23 cellular contexts compared by ENCODE assay signal in the genomic region with DNA sequence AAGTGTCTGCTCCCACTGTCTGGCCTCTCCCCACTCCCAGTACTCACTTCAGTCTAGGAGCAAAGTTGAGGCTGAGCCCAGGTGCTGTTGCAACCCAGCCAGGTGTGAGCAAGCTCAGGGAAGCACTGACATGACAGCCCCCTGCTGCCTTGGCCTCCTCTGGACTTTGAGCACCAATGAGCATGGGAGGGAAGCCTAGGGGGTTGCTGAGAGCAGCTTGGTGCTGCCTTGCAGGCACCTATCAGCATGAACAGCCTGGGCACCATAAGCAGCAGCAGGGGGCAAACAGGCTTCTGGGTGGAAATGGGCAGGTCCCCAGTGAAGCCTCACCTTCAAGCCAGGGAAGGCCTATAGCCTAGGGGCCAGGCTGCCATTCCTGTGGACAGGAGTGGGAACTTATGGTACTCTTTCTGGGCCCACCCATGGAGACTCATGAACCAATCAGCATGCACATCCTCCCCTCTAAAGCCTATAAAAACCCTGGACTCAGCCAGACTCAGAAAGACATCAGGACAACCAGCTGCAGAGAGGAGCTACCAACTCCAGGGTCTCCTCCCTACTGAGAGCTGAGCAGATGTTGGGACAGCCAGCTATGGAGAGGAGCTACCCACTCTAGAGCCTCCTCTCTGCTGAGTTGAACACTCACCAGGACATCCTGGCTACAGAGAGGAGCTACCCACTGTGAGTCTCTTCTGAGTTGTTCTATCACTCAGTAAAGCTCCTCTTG. TPM values are rescaled to one million over a fixed set of nuclear protein-coding genes. Genes with fewer than 3 reads are reported as not detected.
DNase-seq lines count a peak whose midpoint lies in the region; ATAC-seq, FAIRE-seq and TF ChIP-seq lines count a peak whose summit lies in the region.
"Had no signal": no experiment of that assay in that cellular context is flagged by ENCODE, and none has a peak within 500 bp of the region (broad histone marks: within the 10 kb centered on the region; RNA-seq: fewer than 3 reads in every experiment).

No MANE protein-coding gene starts in this region.

- H3K9me3 ChIP-seq in HEK293 (ENCODE audit: control insufficient read depth, insufficient read depth, low read depth, low read length) (no peaks in the 10 kb centered on the region), H1 (ENCODE audit: insufficient read depth in 2 of 2, low read depth in 1 of 2, low read length in 1 of 2) (no peaks in the 10 kb centered on the region), upper lobe of right lung (no peaks in the 10 kb centered on the region), colonic mucosa (no peaks in the 10 kb centered on the region)
- H3K9me3 ChIP-seq: Caco-2, HAP-1 had no signal

- H3K27me3 ChIP-seq in H1 (replicated peaks in 1 of 4; ENCODE audit: control insufficient read depth in 3 of 4, extremely low read depth in 1 of 4, insufficient read depth in 3 of 4, low read length in 3 of 4) (no peaks in the 10 kb centered on the region), upper lobe of right lung (no peaks in the 10 kb centered on the region), colonic mucosa (no peaks in the 10 kb centered on the region)
- H3K27me3 ChIP-seq: BLaER1 had no signal

- H3K27me3 Mint-ChIP-seq in natural killer cell (ENCODE audit: low read depth in 2 of 2) = peaks cover 0 to 6% of the 10 kb centered on the region in 2 donors
- H3K27me3 Mint-ChIP-seq: B cell; CD4-positive, CD25-positive, alpha-beta regulatory T cell had no signal

- no peaks in the 10 kb centered on the region for H4K20me1 ChIP-seq in H1 (replicated peaks in 1 of 2; ENCODE audit: control insufficient read depth in 1 of 2, insufficient read depth in 2 of 2, low read length in 2 of 2)
- H4K20me1 ChIP-seq: BLaER1 had no signal

- TF ChIP-seq RAD21 in H1 (IDR thresholded peaks at IDR 0.05 in 1 of 2, conservative IDR thresholded peaks at IDR 0.05 in 1 of 2; ENCODE audit: low read depth in 2 of 2, low read length in 2 of 2) = no peak

- no peak overlapping the region for H3K4me3 Mint-ChIP-seq in natural killer cell
- H3K4me3 Mint-ChIP-seq: B cell; CD4-positive, CD25-positive, alpha-beta regulatory T cell; CD8-positive, alpha-beta T cell; GM23338 had no signal

- H2AK5ac ChIP-seq in H1 (ENCODE audit: low read depth, low read length) = no peak overlapping the region

- H3K4me3 ChIP-seq in HEK293 (ENCODE audit: low read depth, low read length) = no peak overlapping the region
- no peak overlapping the region for H3K4me3 ChIP-seq in H1 (ENCODE audit: extremely low read depth in 1 of 4, insufficient read depth in 2 of 4, low read depth in 3 of 4, low read length in 4 of 4)
- H3K4me3 ChIP-seq in upper lobe of right lung = no peak overlapping the region
- H3K4me3 ChIP-seq in colonic mucosa = no peak overlapping the region
- H3K4me3 ChIP-seq: BLaER1, GM12878, GM23338, HAP-1 had no signal

- H3K56ac ChIP-seq in H1 (replicated peaks; ENCODE audit: insufficient read length, low read depth, low read length) = no peak overlapping the region

- no peak overlapping the region for H4K91ac ChIP-seq in H1 (replicated peaks; ENCODE audit: insufficient read length, low read length)

- H3K23ac ChIP-seq in H1 (ENCODE audit: insufficient read length) = no peak overlapping the region

- H3K36me3 ChIP-seq in HEK293 (ENCODE audit: control insufficient read depth in 2 of 2, insufficient read depth in 1 of 2, low read length in 2 of 2) = no peaks in the 10 kb centered on the region
- no peaks in the 10 kb centered on the region for H3K36me3 ChIP-seq in H1 (ENCODE audit: control insufficient read depth in 2 of 4, insufficient read depth in 4 of 4, low read length in 3 of 4)
- H3K36me3 ChIP-seq in upper lobe of right lung = no peaks in the 10 kb centered on the region
- H3K36me3 ChIP-seq in colonic mucosa = no peaks in the 10 kb centered on the region
- H3K36me3 ChIP-seq: BLaER1, HAP-1 had no signal

- TF ChIP-seq CTCF in HEK293 (tag by site-specific recombination; IDR thresholded peaks at IDR 0.05) = no peak
- no peak for TF ChIP-seq CTCF in H1 (IDR thresholded peaks at IDR 0.05; ENCODE audit: control extremely low read depth in 1 of 3, insufficient read depth in 1 of 3, low read depth in 1 of 3, low read length in 3 of 3)
- no peak for TF ChIP-seq CTCF in upper lobe of right lung (IDR thresholded peaks at IDR 0.05)
- no peak for TF ChIP-seq CTCF in natural killer cell (IDR thresholded peaks at IDR 0.05)
- no peak for TF ChIP-seq CTCF in colonic mucosa (IDR thresholded peaks at IDR 0.05)

- no peak overlapping the region for H3K14ac ChIP-seq in H1 (ENCODE audit: insufficient read length)

- peak; percentile 58 for FAIRE-seq in GM12892 (lab: Jason Lieb, UNC)
- FAIRE-seq in H1 (lab: Jason Lieb, UNC) = no peak
- FAIRE-seq: D721Med, GM12878, GM18507, H54 had no signal

- intact Hi-C loops in upper lobe of right lung (cut with DNase I) (no loop called here), natural killer cell (cut with micrococcal nuclease) (no loop called here), colonic mucosa (cut with DNase I) (loop anchor here (10.0 kb wide), 1 partner anchor 57 kb away; no protein-coding TSS in a partner anchor)

- peak; percentile 10 for ATAC-seq in upper lobe of right lung
- no peak for ATAC-seq in natural killer cell
- ATAC-seq: CD8-positive, alpha-beta T cell; GM12878; GM23338 had no signal

- no peak overlapping the region for H2BK20ac ChIP-seq in H1 (ENCODE audit: low read length)

- peaks cover 0 to 6% of the 10 kb centered on the region in 2 donors for H3K9me3 Mint-ChIP-seq in natural killer cell
- H3K9me3 Mint-ChIP-seq: CD8-positive, alpha-beta T cell; GM23338 had no signal

- no peaks in the 10 kb centered on the region for H3K79me2 ChIP-seq in H1 (ENCODE audit: control insufficient read depth in 1 of 2, insufficient read depth in 2 of 2, low read length in 2 of 2)

- no peaks in the 10 kb centered on the region for H3K4me1 Mint-ChIP-seq in natural killer cell
- H3K4me1 Mint-ChIP-seq: B cell; CD4-positive, CD25-positive, alpha-beta regulatory T cell; GM23338 had no signal

- no peak overlapping the region for H4K5ac ChIP-seq in H1 (ENCODE audit: insufficient read length, low read depth, low read length)

- H3K27ac ChIP-seq in HEK293 (ENCODE audit: extremely low read depth, low read depth, low read length) (no peak overlapping the region), H1 (ENCODE audit: low read depth, low read length) (no peak overlapping the region), upper lobe of right lung (no peak overlapping the region), colonic mucosa (no peak overlapping the region)
- H3K27ac ChIP-seq: BLaER1, C4-2B had no signal

- H2BK12ac ChIP-seq in H1 (ENCODE audit: low read depth, low read length) = no peak overlapping the region

- no peak overlapping the region for H3K27ac Mint-ChIP-seq in natural killer cell
- H3K27ac Mint-ChIP-seq: B cell; CD4-positive, CD25-positive, alpha-beta regulatory T cell; CD8-positive, alpha-beta T cell; GM23338 had no signal

- H3K4me2 ChIP-seq in H1 (ENCODE audit: insufficient read depth in 1 of 2, low read depth in 2 of 2, low read length in 2 of 2) = no peak overlapping the region
- H3K4me2 ChIP-seq: BLaER1, GM23338 had no signal

- no peak overlapping the region for H3K4ac ChIP-seq in H1 (replicated peaks; ENCODE audit: insufficient read length, low read depth, low read length)

- no peaks in the 10 kb centered on the region for H3K4me1 ChIP-seq in HEK293 (ENCODE audit: control insufficient read depth, insufficient read depth, low read length)
- no peaks in the 10 kb centered on the region; a peak in 1 of 7 replicates for H3K4me1 ChIP-seq in H1 (replicated peaks in 1 of 4; ENCODE audit: control insufficient read depth in 3 of 4, insufficient read depth in 4 of 4, low read length in 3 of 4)
- no peaks in the 10 kb centered on the region for H3K4me1 ChIP-seq in upper lobe of right lung
- H3K4me1 ChIP-seq in colonic mucosa = no peaks in the 10 kb centered on the region
- H3K4me1 ChIP-seq: BLaER1, HAP-1 had no signal

- no peak overlapping the region for H2BK5ac ChIP-seq in H1 (ENCODE audit: low read depth, low read length)

- H3K36me3 Mint-ChIP-seq in natural killer cell = no peaks in the 10 kb centered on the region
- H3K36me3 Mint-ChIP-seq: CD4-positive, CD25-positive, alpha-beta regulatory T cell; CD8-positive, alpha-beta T cell had no signal

- no peaks in the 10 kb centered on the region for H3K79me1 ChIP-seq in H1 (ENCODE audit: low read depth, low read length)

- H4K8ac ChIP-seq in H1 (ENCODE audit: extremely low read depth, insufficient read depth, low read length) = peak overlapping the region; percentile 14; the same call in 1 of the 2 replicates

- no peak overlapping the region for H2AFZ ChIP-seq in H1 (ENCODE audit: low read length)
- H2AFZ ChIP-seq: GM23338 had no signal

- DNase-seq in GM12892 (ENCODE audit: insufficient read length) = no peak
- no peak for DNase-seq in H1 (ENCODE audit: low read depth in 1 of 2, low spot score in 2 of 2)
- no peak for DNase-seq in upper lobe of right lung
- no peak for DNase-seq in natural killer cell
- DNase-seq in cerebellar cortex (ENCODE audit: low spot score) = no peak
- DNase-seq in colonic mucosa = no peak
- DNase-seq: Caco-2; CD4-positive, CD25-positive, alpha-beta regulatory T cell; CD8-positive, alpha-beta T cell; DMS 273 treated with DMSO at 0.1 percent for 48 hours; DMS79; EL; GDM1 had no signal

- H3K9ac ChIP-seq in H1 (replicated peaks in 1 of 4; ENCODE audit: extremely low read depth in 1 of 4, low read depth in 3 of 4, low read length in 3 of 4) = no peak overlapping the region
- H3K9ac ChIP-seq in colonic mucosa (ENCODE audit: low read depth in 2 of 2, low read length in 2 of 2) = no peak overlapping the region
- H3K9ac ChIP-seq: BLaER1 had no signal

- H2BK120ac ChIP-seq in H1 (replicated peaks; ENCODE audit: low read depth, low read length) = no peak overlapping the region

- H2BK15ac ChIP-seq in H1 (ENCODE audit: low read length) = no peak overlapping the region

- no peak for TF ChIP-seq POLR2A in GM12892 (IDR thresholded peaks at IDR 0.05; ENCODE audit: low read depth, low read length)
- no peak for TF ChIP-seq POLR2A in H1 (IDR thresholded peaks at IDR 0.05; ENCODE audit: control extremely low read depth in 1 of 2, low read depth in 2 of 2, low read length in 2 of 2)

- no peak for TF ChIP-seq EP300 in H1 (IDR thresholded peaks at IDR 0.05; ENCODE audit: borderline replicate concordance in 1 of 2, low read depth in 2 of 2, low read length in 2 of 2)

- POLR2A ChIA-PET in HEK293 (lab: Yijun Ruan, JAX) = no interaction called here
- POLR2A ChIA-PET in H1 (lab: Charles Lee; ENCODE audit: partially characterized antibody) = interaction anchor here (1.1 kb wide), 1 partner anchor 49 kb away, joined by 4 read pairs; a partner anchor contains a TSS

- CTCF ChIA-PET in HEK293 (lab: Yijun Ruan, JAX) = interaction anchor here (0.6 to 0.7 kb wide), 2 partner anchors 40 to 43 kb away, joined by 3 to 5 read pairs; no protein-coding TSS in a partner anchor
- CTCF ChIA-PET in H1 (lab: Charles Lee; ENCODE audit: partially characterized antibody) = interaction anchor here (0.6 to 2.5 kb wide), 5 partner anchors 9 to 81 kb away, joined by 3 to 12 read pairs (median 4); no protein-coding TSS in a partner anchor

- H3K18ac ChIP-seq in H1 (ENCODE audit: extremely low read depth, low read length) = no peak overlapping the region

- no peaks in the 10 kb centered on the region for H3K23me2 ChIP-seq in H1 (ENCODE audit: low read depth, low read length)

RNA-seq across cellular contexts. Expression of a gene that starts 49.3 kb away (rescaled TPM):
- 28.5 TPM for polyA plus RNA-seq in GM12892 (2012; ENCODE audit: missing spikeins)
- 24.4 and 27.3 TPM in 2 replicates for total RNA-seq in H1 (2021; fragmentation: NEBNext Ultra II Directional; extraction: Animal tissue kit (Norgen Biotek cat#: 25700))
- polyA plus RNA-seq in H1 (2011; rRNA removed) = 8.8 and 10.6 TPM in 2 replicates
- polyA plus RNA-seq in H1 (2011; cell fraction: cytosol; rRNA removed) = 13.0 TPM
- polyA plus RNA-seq in H1 (2011; cell fraction: nucleus; rRNA removed) = 11.4 TPM
- 20.1 to 25.6 TPM (median 23.9 TPM) in 4 replicates for polyA plus RNA-seq in H1 (2012, experiment 1 of 2)
- polyA plus RNA-seq in H1 (2012, experiment 2 of 2) = 19.0 TPM
- polyA plus RNA-seq in H1 (2013, experiment 1 of 2) = 12.5 TPM
- 14.1 TPM for polyA plus RNA-seq in H1 (2013, experiment 2 of 2)
- polyA minus RNA-seq in H1 (2011; rRNA and poly(A)+ RNA removed) = 28.2 and 29.5 TPM in 2 replicates
- polyA minus RNA-seq in H1 (2011; cell fraction: cytosol; rRNA and poly(A)+ RNA removed) = 16.9 TPM
- 37.3 TPM for polyA minus RNA-seq in H1 (2011; cell fraction: nucleus; rRNA and poly(A)+ RNA removed)
- total RNA-seq in upper lobe of right lung (7.6 TPM), natural killer cell (1 to 10 TPM in 1 of 3 donors, under 1 TPM in 2; 0.52 to 1.1 (median 0.57) TPM), colonic mucosa (100 to 1,000 TPM in 1 of 2 donors, 10 to 100 TPM in 1; 86.3 to 292 TPM)
